Comparison of ENCODE assay signal across 2 cellular contexts in genomic region chr7:29231671-29232267, GRCh38.
TF ChIP-seq lines count a peak whose summit lies in the region.

No MANE protein-coding gene starts in this region.

TF ChIP-seq in HEK293, 187 proteins besides CTCF, POLR2A, EP300 and RAD21 (continued from another document):
- TF ChIP-seq PRDM10 (tag by site-specific recombination; IDR thresholded peaks at IDR 0.05), result 0 out of 2 replicates have a peak, but pooled peaks have one; percentile 15

TF ChIP-seq in SK-N-SH, 30 proteins besides CTCF, POLR2A, EP300 and RAD21 (continued from another document):
- TF ChIP-seq ZBTB33 (IDR thresholded peaks at IDR 0.05; ENCODE audit: borderline replicate concordance, low read depth) (no peak), USF2 (IDR thresholded peaks at IDR 0.05; ENCODE audit: borderline replicate concordance, low read depth, low read length) (no peak), TCF12 (IDR thresholded peaks at IDR 0.05) (no peak), CHD2 (IDR thresholded peaks at IDR 0.05; ENCODE audit: low read length, partially characterized antibody) (no peak)
